ENCODE assay signal across 25 cellular contexts in the genomic region with DNA sequence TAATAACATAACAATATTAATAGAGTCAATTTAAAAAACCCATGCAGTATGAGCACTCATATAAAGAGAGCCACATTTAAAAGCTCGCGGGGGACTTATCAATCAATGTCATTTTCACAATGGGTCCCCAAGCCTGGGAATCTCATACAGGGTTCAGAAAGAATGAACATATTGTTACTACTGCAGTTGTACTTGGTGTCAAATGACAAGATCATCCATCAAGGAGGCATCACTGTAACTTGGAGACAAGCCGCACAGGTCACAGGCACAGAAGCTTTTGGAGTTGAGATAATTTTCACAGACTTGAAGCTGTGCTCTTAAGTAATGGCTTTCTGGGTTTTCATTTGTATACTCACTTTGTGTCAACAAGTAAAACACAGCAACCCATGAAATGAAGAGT.
"Had no signal": no experiment of that assay in that cellular context is flagged by ENCODE, and none has a peak within 500 bp of the region (broad histone marks: within the 10 kb centered on the region; RNA-seq: fewer than 3 reads in every experiment).

No MANE protein-coding gene starts in this region.

- DNase-seq: activated B cell treated with CpG ODN at 0.5 μM for 24 hours; activated CD4-positive, alpha-beta T cell treated with anti-CD3 and anti-CD28 coated beads for 1 hour; activated CD4-positive, alpha-beta T cell treated with anti-CD3 and anti-CD28 coated beads, Interleukin-2, amount 10 ng/mL, durations not matched to agents 24 days and 14 days; activated CD4-positive, alpha-beta T cell treated with anti-CD3 and anti-CD28 coated beads, Interleukin-2, amount 50 U/mL, for 48 hours; activated CD8-positive, alpha-beta memory T cell treated with anti-CD3 and anti-CD28 coated beads, Interleukin-2, amount 10 ng/mL, durations not matched to agents 7 days and 5 days; activated effector memory CD4-positive, alpha-beta T cell treated with Interleukin-2 at 50 U/mL for 16 hours; activated naive CD4-positive, alpha-beta T cell; activated naive CD8-positive, alpha-beta T cell treated with anti-CD3 and anti-CD28 coated beads, Interleukin-2, amount 50 U/mL, for 24 hours; activated T-cell treated with anti-CD3 and anti-CD28 coated beads, Interleukin-2, amount 50 U/mL, for 24 hours; amniotic stem cell; Karpas-422; MM.1S; NCI-H1105; NCI-H146; NCI-H2029 treated with DMSO at 0.1 percent for 48 hours; NCI-H446 treated with DMSO at 0.1 percent for 48 hours; NCI-H524 treated with DMSO at 0.1 percent for 48 hours; NCI-H774; PC-9; SHP77 treated with DMSO at 0.1 percent for 48 hours; T-cell; T-helper 2 cell; T1000 had no signal

- ATAC-seq: activated CD8-positive, alpha-beta memory T cell treated with anti-CD3 and anti-CD28 coated beads, Interleukin-2, amount 10 ng/mL, durations not matched to agents 7 days and 5 days; activated naive CD4-positive, alpha-beta T cell treated with anti-CD3 and anti-CD28 coated beads, Interleukin-2, amount 50 U/mL, for 72 hours; activated naive CD8-positive, alpha-beta T cell treated with anti-CD3 and anti-CD28 coated beads, Interleukin-2, amount 50 U/mL, for 24 hours; K562; T-cell had no signal
